In the genomic region with DNA sequence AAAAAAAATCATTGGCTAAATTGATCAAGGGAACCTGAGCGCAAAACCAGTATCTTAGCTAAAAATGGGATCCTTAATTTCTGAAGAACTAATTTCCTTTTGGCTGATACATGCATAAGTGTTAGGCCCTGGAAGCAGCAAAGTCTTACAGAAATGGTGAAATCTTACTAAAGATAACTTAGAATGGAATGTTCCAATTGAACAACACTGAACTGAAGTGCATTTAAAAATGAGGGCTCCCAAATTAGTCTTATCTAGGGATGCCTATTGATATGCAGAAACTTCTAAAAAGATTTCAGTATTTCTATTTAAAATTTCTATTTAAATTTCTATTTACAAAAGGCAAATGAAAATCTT, we compare ENCODE assay signal across 31 cellular contexts.
"Had no signal": no experiment of that assay in that cellular context is flagged by ENCODE, and none has a peak within 500 bp of the region (broad histone marks: within the 10 kb centered on the region; RNA-seq: fewer than 3 reads in every experiment).

No MANE protein-coding gene starts in this region.

- H3K4me1 ChIP-seq: ascending aorta, SJCRH30 had no signal

- H3K27me3 ChIP-seq: ascending aorta, cardiac muscle cell, MG63, SJCRH30 had no signal

- H3K27ac ChIP-seq: cardiac muscle cell, PC-9, RWPE1, SJCRH30, SK-N-MC, WERI-Rb-1 had no signal

- H3K4me3 ChIP-seq: ascending aorta, cardiac muscle cell, MG63, PC-9, SJCRH30, SK-N-MC had no signal

- H3K36me3 ChIP-seq: ascending aorta, cardiac muscle cell, MG63, SJCRH30, WERI-Rb-1 had no signal

- H3K9me3 ChIP-seq: ascending aorta, MG63 had no signal

- ATAC-seq: activated CD8-positive, alpha-beta memory T cell treated with anti-CD3 and anti-CD28 coated beads, Interleukin-2, amount 10 ng/mL, durations not matched to agents 7 days and 5 days; activated naive CD8-positive, alpha-beta T cell treated with anti-CD3 and anti-CD28 coated beads, Interleukin-2, amount 50 U/mL, for 24 hours had no signal

- DNase-seq: activated CD4-positive, alpha-beta memory T cell treated with anti-CD3 and anti-CD28 coated beads, Interleukin-2, amount 10 ng/mL, durations not matched to agents 7 days and 5 days; activated CD4-positive, alpha-beta T cell treated with anti-CD3 and anti-CD28 coated beads for 1 hour; activated CD4-positive, alpha-beta T cell treated with anti-CD3 and anti-CD28 coated beads for 48 hours; activated CD4-positive, CD25-positive, alpha-beta regulatory T cell; activated CD8-positive, alpha-beta memory T cell treated with anti-CD3 and anti-CD28 coated beads for 24 hours; activated CD8-positive, alpha-beta memory T cell treated with anti-CD3 and anti-CD28 coated beads, Interleukin-2, amount 10 ng/mL, durations not matched to agents 7 days and 5 days; activated CD8-positive, alpha-beta memory T cell treated with anti-CD3 and anti-CD28 coated beads, Interleukin-2, amount 50 U/mL, for 48 hours; activated effector memory CD4-positive, alpha-beta T cell treated with Interleukin-2 at 50 U/mL for 16 hours; activated naive CD4-positive, alpha-beta T cell treated with anti-CD3 and anti-CD28 coated beads, Interleukin-2, amount 10 ng/mL, durations not matched to agents 7 days and 5 days; activated naive CD8-positive, alpha-beta T cell treated with anti-CD3 and anti-CD28 coated beads, Interleukin-2, amount 50 U/mL, for 24 hours; activated T-cell treated with anti-CD3 and anti-CD28 coated beads, Interleukin-2, amount 50 U/mL, for 48 hours; amygdala; Kasumi-1; KG1; NCI-H1048; NCI-H1105 treated with DMSO at 0.1 percent for 48 hours; NCI-H1436 treated with DMSO at 0.1 percent for 48 hours; NCI-H1694 treated with DMSO at 0.1 percent for 48 hours; NCI-H2029; NCI-H345; NCI-H524 treated with DMSO at 0.1 percent for 48 hours; PC-9; SHP77; SJCRH30; T1000; WERI-Rb-1 had no signal
